9 cellular contexts compared by ENCODE assay signal in genomic region chr7:29987821-29988317, GRCh38. TPM values are rescaled to one million over a fixed set of nuclear protein-coding genes. Genes with fewer than 3 reads are reported as not detected.
A peak's percentile ranks its signal among the peaks of the same experiment; 100 is the strongest.
DNase-seq lines count a peak whose midpoint lies in the region; ATAC-seq, FAIRE-seq and TF ChIP-seq lines count a peak whose summit lies in the region.
"Had no signal": no experiment of that assay in that cellular context is flagged by ENCODE, and none has a peak within 500 bp of the region (broad histone marks: within the 10 kb centered on the region; RNA-seq: fewer than 3 reads in every experiment).

No MANE protein-coding gene starts in this region.

- H3K27ac Mint-ChIP-seq in endodermal cell = peak overlapping the region; percentile 96
- H3K27ac Mint-ChIP-seq in natural killer cell treated with Interleukin-12 subunit alpha and Interleukin-12 subunit beta and Interleukin-15 and Interleukin-18, amount 100 ng/mL, for 72 hours = peak overlapping the region; percentile 81 to 89

- DNase-seq in AG08395 (ENCODE audit: low spot score) = peak; percentile 84
- DNase-seq in GM12865 (ENCODE audit: low read depth) = peak; percentile 47
- peak; percentile 93 for DNase-seq in RPMI7951 (ENCODE audit: low read depth)
- DNase-seq in endodermal cell = peak; percentile 64
- DNase-seq in natural killer cell treated with Interleukin-12 subunit alpha and Interleukin-12 subunit beta and Interleukin-15 and Interleukin-18, amount 100 ng/mL, for 72 hours (ENCODE audit: low spot score) = no peak
- DNase-seq in GM12892 (ENCODE audit: insufficient read length) = no peak
- DNase-seq in SHP77 treated with DMSO at 0.1 percent for 48 hours (lab: John Stamatoyannopoulos, UW) = no peak

- no peaks in the 10 kb centered on the region for H3K27me3 Mint-ChIP-seq in endodermal cell (ENCODE audit: insufficient read depth)
- H3K27me3 Mint-ChIP-seq in natural killer cell treated with Interleukin-12 subunit alpha and Interleukin-12 subunit beta and Interleukin-15 and Interleukin-18, amount 100 ng/mL, for 72 hours = peaks cover 0 to 28% of the 10 kb centered on the region in 2 donors

- TF ChIP-seq POLR2A in GM12892 (IDR thresholded peaks at IDR 0.05; ENCODE audit: low read depth, low read length) = no peak

- H3K4me1 ChIP-seq in endodermal cell (ENCODE audit: control insufficient read depth, insufficient read depth, low read length) = peaks cover 3% of the 10 kb centered on the region

- TF ChIP-seq CTCF in GM12865 (IDR thresholded peaks at IDR 0.05; ENCODE audit: insufficient read depth, low read depth, low read length, missing control alignments) (no peak), endodermal cell (conservative IDR thresholded peaks at IDR 0.05) (no peak)

- H3K4me3 Mint-ChIP-seq in endodermal cell = peak overlapping the region; percentile 82
- H3K4me3 Mint-ChIP-seq in natural killer cell treated with Interleukin-12 subunit alpha and Interleukin-12 subunit beta and Interleukin-15 and Interleukin-18, amount 100 ng/mL, for 72 hours = peak overlapping the region; percentile 87

- H3K4me1 Mint-ChIP-seq in endodermal cell = peaks cover 13% of the 10 kb centered on the region
- peaks cover 27% of the 10 kb centered on the region in 2 donors for H3K4me1 Mint-ChIP-seq in natural killer cell treated with Interleukin-12 subunit alpha and Interleukin-12 subunit beta and Interleukin-15 and Interleukin-18, amount 100 ng/mL, for 72 hours (ENCODE audit: low read depth in 2 of 2)

- FAIRE-seq in GM12892 (lab: Jason Lieb, UNC) = no peak

- peaks cover 6% of the 10 kb centered on the region for H3K9me3 Mint-ChIP-seq in endodermal cell
- no peaks in the 10 kb centered on the region for H3K9me3 Mint-ChIP-seq in natural killer cell treated with Interleukin-12 subunit alpha and Interleukin-12 subunit beta and Interleukin-15 and Interleukin-18, amount 100 ng/mL, for 72 hours

- H3K9ac ChIP-seq in endodermal cell (ENCODE audit: extremely low read depth, low read length, poor library complexity, severe bottlenecking) = peak overlapping the region; percentile 88
- H3K9ac ChIP-seq: KMS-11 had no signal

- H3K4me3 ChIP-seq in GM12865 (ENCODE audit: low read depth, low read length) (peak overlapping the region; percentile 84), endodermal cell (ENCODE audit: low read length) (peak overlapping the region; percentile 85)

- H3K27ac ChIP-seq in endodermal cell (ENCODE audit: low read depth, low read length) = peak overlapping the region; percentile 42
- H3K27ac ChIP-seq: KMS-11 had no signal

- peaks cover 5% of the 10 kb centered on the region for H3K9me3 ChIP-seq in endodermal cell (ENCODE audit: control insufficient read depth, low read length)

- no peaks in the 10 kb centered on the region for H3K27me3 ChIP-seq in endodermal cell (ENCODE audit: control insufficient read depth, insufficient read depth, low read length, poor library complexity, severe bottlenecking)

- no peak for ATAC-seq in natural killer cell treated with Interleukin-12 subunit alpha and Interleukin-12 subunit beta and Interleukin-15 and Interleukin-18, amount 100 ng/mL, for 72 hours
- no peak for ATAC-seq in HG03378 (IDR thresholded peaks at IDR 0.05; ENCODE audit: unreplicated experiment)

- WGBS in endodermal cell (ENCODE audit: insufficient coverage in 1 of 2, insufficient read length in 1 of 2), 2 experiments = 31 to 41% methylated on average over 5 to 8 of the region's 8 CpGs

- peaks cover 14% of the 10 kb centered on the region for H3K36me3 Mint-ChIP-seq in endodermal cell (ENCODE audit: low read depth)
- H3K36me3 Mint-ChIP-seq in natural killer cell treated with Interleukin-12 subunit alpha and Interleukin-12 subunit beta and Interleukin-15 and Interleukin-18, amount 100 ng/mL, for 72 hours = no peaks in the 10 kb centered on the region

- H3K36me3 ChIP-seq in endodermal cell (ENCODE audit: control insufficient read depth, insufficient read depth, low read length) = peaks cover 5% of the 10 kb centered on the region

RNA-seq across cellular contexts. Expression of gene SCRN1, which starts 1.7 kb away (rescaled TPM):
- 112 and 118 TPM in 2 replicates for total RNA-seq in RPMI7951 (2014; rRNA removed; shearing (Covaris generic))
- 100 to 1,000 TPM; 110 to 112 TPM for total RNA-seq in endodermal cell
- polyA plus RNA-seq in endodermal cell (2013, experiment 1 of 2) = 95.9 TPM
- polyA plus RNA-seq in endodermal cell (2013, experiment 2 of 2) = 93.6 TPM
- 10 to 100 TPM in 1 of 2 donors, 1 to 10 TPM in 1; 9.0 to 19.5 TPM for total RNA-seq in natural killer cell treated with Interleukin-12 subunit alpha and Interleukin-12 subunit beta and Interleukin-15 and Interleukin-18, amount 100 ng/mL, for 72 hours
- 34.0 TPM for polyA plus RNA-seq in GM12892 (2012; ENCODE audit: missing spikeins)

RNA-seq across cellular contexts. Expression of gene FKBP14, which starts 38.6 kb away (rescaled TPM):
- 31.1 and 38.8 TPM in 2 replicates for total RNA-seq in RPMI7951 (2014; rRNA removed; shearing (Covaris generic))
- total RNA-seq in endodermal cell = 10 to 100 TPM; 15.1 to 24.8 TPM
- polyA plus RNA-seq in endodermal cell (2013, experiment 1 of 2) = 12.9 TPM
- 10.9 TPM for polyA plus RNA-seq in endodermal cell (2013, experiment 2 of 2)
- total RNA-seq in natural killer cell treated with Interleukin-12 subunit alpha and Interleukin-12 subunit beta and Interleukin-15 and Interleukin-18, amount 100 ng/mL, for 72 hours = 10 to 100 TPM; 12.6 to 20.6 TPM
- polyA plus RNA-seq in GM12892 (2012; ENCODE audit: missing spikeins) = 8.5 TPM

RNA-seq across cellular contexts. Expression of gene PLEKHA8, which starts 40.3 kb away (rescaled TPM):
- total RNA-seq in RPMI7951 (2014; rRNA removed; shearing (Covaris generic)) = 11.1 and 13.8 TPM in 2 replicates
- 10 to 100 TPM; 37.7 to 42.2 TPM for total RNA-seq in endodermal cell
- 35.2 TPM for polyA plus RNA-seq in endodermal cell (2013, experiment 1 of 2)
- 35.6 TPM for polyA plus RNA-seq in endodermal cell (2013, experiment 2 of 2)
- 10 to 100 TPM; 15.0 to 17.1 TPM for total RNA-seq in natural killer cell treated with Interleukin-12 subunit alpha and Interleukin-12 subunit beta and Interleukin-15 and Interleukin-18, amount 100 ng/mL, for 72 hours
- 6.6 TPM for polyA plus RNA-seq in GM12892 (2012; ENCODE audit: missing spikeins)

Comparison
In these comparisons a context has a peak if more than half of its experiments do, and no peak if none do; other contexts are left out.
1. DNase-seq: peak in AG08395 (single experiment), GM12865 (single experiment), RPMI7951 (single experiment) and endodermal cell (single experiment); none in natural killer cell treated with Interleukin-12 subunit alpha and Interleukin-12 subunit beta and Interleukin-15 and Interleukin-18, amount 100 ng/mL, for 72 hours (single experiment), GM12892 (single experiment) and SHP77 treated with DMSO at 0.1 percent for 48 hours (single experiment).